Comparison of ENCODE assay signal across 9 cellular contexts in genomic region chr4:151226004-151226932, GRCh38. TPM values are rescaled to one million over a fixed set of nuclear protein-coding genes. Genes with fewer than 3 reads are reported as not detected.
A peak's percentile ranks its signal among the peaks of the same experiment; 100 is the strongest.
DNase-seq lines count a peak whose midpoint lies in the region; ATAC-seq, FAIRE-seq and TF ChIP-seq lines count a peak whose summit lies in the region.
"Had no signal": no experiment of that assay in that cellular context is flagged by ENCODE, and none has a peak within 500 bp of the region (broad histone marks: within the 10 kb centered on the region; RNA-seq: fewer than 3 reads in every experiment).

No MANE protein-coding gene starts in this region.

- FAIRE-seq in H54 (lab: Jason Lieb, UNC) = peak; percentile 88

- intact Hi-C loops in stomach (cut with DNase I; ENCODE audit: low total_unique reads) = no loop called here

- TF ChIP-seq POLR2A in H54 (IDR thresholded peaks at IDR 0.05; ENCODE audit: low read depth, low read length) = no peak
- no peak for TF ChIP-seq POLR2A in stomach (IDR thresholded peaks at IDR 0.05)

- H3K27me3 ChIP-seq in stomach = no peaks in the 10 kb centered on the region

- peak overlapping the region; percentile 14 to 29 (median 29) for H3K4me3 ChIP-seq in stomach

- no peak for TF ChIP-seq CTCF in stomach (IDR thresholded peaks at IDR 0.05)

- TF ChIP-seq EP300 in stomach (IDR thresholded peaks at IDR 0.05) = no peak

- peaks cover 4 to 38% (median 18%) of the 10 kb centered on the region in 4 donors for H3K4me1 ChIP-seq in stomach

- H3K27ac ChIP-seq in caudate nucleus (ENCODE audit: low read depth, low read length) (peak overlapping the region; percentile 61), stomach (peak overlapping the region in 4 of 5 donors; percentile 58 to 74 (median 60))

- ATAC-seq in HG02870 (IDR thresholded peaks at IDR 0.05; ENCODE audit: unreplicated experiment) (no peak), HG03460 (IDR thresholded peaks at IDR 0.05; ENCODE audit: unreplicated experiment) (no peak)

- H3K36me3 ChIP-seq in stomach = no peaks in the 10 kb centered on the region

- peak; percentile 19 for DNase-seq in H54 (ENCODE audit: insufficient read length, low spot score)
- peak in 1 of 61 donors; percentile 16 for DNase-seq in caudate nucleus (lab: John Stamatoyannopoulos, UW)
- peak; percentile 86 for DNase-seq in kidney glomerular epithelial cell (lab: John Stamatoyannopoulos, UW)
- no peak for DNase-seq in stomach
- no peak for DNase-seq in AML-193 (lab: John Stamatoyannopoulos, UW)
- DNase-seq in T-helper 1 cell = no peak
- DNase-seq: NCI-H2081 treated with DMSO at 0.1 percent for 48 hours had no signal

- WGBS in stomach, 5 donors = 51 to 63% (median 61%) methylated on average over 10 of the region's 10 CpGs

- no peaks in the 10 kb centered on the region for H3K9me3 ChIP-seq in stomach

RNA-seq across cellular contexts. Expression of gene PRSS48, which starts 50.7 kb away (rescaled TPM):
- not detected for total RNA-seq in stomach
- not detected for polyA plus RNA-seq in stomach

Comparison
In these comparisons a context has a peak if more than half of its experiments do, and no peak if none do; other contexts are left out.
1. DNase-seq: peak in H54 (single experiment) and kidney glomerular epithelial cell (single experiment); none in stomach (single experiment), AML-193 (0 of 2) and T-helper 1 cell (0 of 5).